18 cellular contexts compared by ENCODE assay signal in genomic region chr2:12778811-12779574, GRCh38.
"Had no signal": no experiment of that assay in that cellular context is flagged by ENCODE, and none has a peak within 500 bp of the region (broad histone marks: within the 10 kb centered on the region; RNA-seq: fewer than 3 reads in every experiment).

No MANE protein-coding gene starts in this region.

- H3K36me3 ChIP-seq: esophagus squamous epithelium, right atrium auricular region, suprapubic skin, tibial artery, upper lobe of left lung, uterus had no signal

- H3K27me3 ChIP-seq: right atrium auricular region, suprapubic skin, tibial artery, upper lobe of left lung, uterus had no signal

- H3K4me1 ChIP-seq: esophagus squamous epithelium, suprapubic skin, tibial artery, upper lobe of left lung, uterus had no signal

- H3K9me3 ChIP-seq: esophagus squamous epithelium, suprapubic skin, tibial artery, uterus had no signal

- DNase-seq: effector memory CD8-positive, alpha-beta T cell; esophagus squamous epithelium; foreskin fibroblast; immature natural killer cell; left ventricle myocardium superior; mesenchymal stem cell; naive thymus-derived CD8-positive, alpha-beta T cell; posterior cingulate gyrus; stimulated activated CD4-positive, alpha-beta T cell treated with anti-CD3 and anti-CD28 coated beads, Interleukin-2, amount 100 ng/mL, for 48 hours; stimulated activated naive CD8-positive, alpha-beta T cell treated with anti-CD3 and anti-CD28 coated beads, Interleukin-15, Interleukin-2, amounts not matched to agents 100 U/mL and 50 U/mL, for 24 hours; tibial artery; upper lobe of left lung; uterus had no signal

- H3K4me3 ChIP-seq: esophagus squamous epithelium, lung, right atrium auricular region, smooth muscle cell, suprapubic skin, tibial artery, upper lobe of left lung, uterus had no signal

- ATAC-seq: effector memory CD8-positive, alpha-beta T cell; left ventricle myocardium superior; naive thymus-derived CD8-positive, alpha-beta T cell; stimulated activated naive CD8-positive, alpha-beta T cell treated with anti-CD3 and anti-CD28 coated beads, Interleukin-15, Interleukin-2, amounts not matched to agents 100 U/mL and 50 U/mL, for 24 hours had no signal

- H3K27ac ChIP-seq: epithelial cell of prostate, esophagus squamous epithelium, right atrium auricular region, suprapubic skin, tibial artery, upper lobe of left lung, uterus had no signal
